In genomic region chr2:23992931-23993330, GRCh38 we compare ENCODE assay signal across 30 cellular contexts. TPM values are rescaled to one million over a fixed set of nuclear protein-coding genes. Genes with fewer than 3 reads are reported as not detected.
"Had no signal": no experiment of that assay in that cellular context is flagged by ENCODE, and none has a peak within 500 bp of the region (broad histone marks: within the 10 kb centered on the region; RNA-seq: fewer than 3 reads in every experiment).

No MANE protein-coding gene starts in this region.

- ATAC-seq: activated CD4-positive, alpha-beta T cell treated with anti-CD3 and anti-CD28 coated beads for 36 hours; activated T-helper 17 cell treated with anti-CD3 and anti-CD28 coated beads, Interleukin-2, amount 50 U/mL, for 72 hours; Panc1; Right ventricle myocardium inferior; T-cell had no signal

- H3K27me3 ChIP-seq: brain microvascular endothelial cell, cardiac muscle cell had no signal

- DNase-seq: activated CD4-positive, alpha-beta memory T cell treated with anti-CD3 and anti-CD28 coated beads, Interleukin-2, amount 10 ng/mL, durations not matched to agents 7 days and 5 days; activated CD4-positive, alpha-beta T cell treated with anti-CD3 and anti-CD28 coated beads for 36 hours; activated CD4-positive, alpha-beta T cell treated with anti-CD3 and anti-CD28 coated beads, Interleukin-2, amount 50 U/mL, for 1 hour; activated gamma-delta T cell; activated naive CD4-positive, alpha-beta T cell treated with anti-CD3 and anti-CD28 coated beads for 36 hours; activated T-cell treated with anti-CD3 and anti-CD28 coated beads for 4 hours; activated T-cell treated with anti-CD3 and anti-CD28 coated beads, Interleukin-2, amount 50 U/mL, for 48 hours; brain microvascular endothelial cell; KG1; NCI-H1092; NCI-H1417; NCI-H1694; NCI-H2029; NCI-H2107; NCI-H2171 treated with DMSO at 0.1 percent for 48 hours; NCI-H226; NCI-H526 treated with DMSO at 0.1 percent for 48 hours; NCI-H82; OCI-M1; RPMI8226; T-cell had no signal

- H3K27ac ChIP-seq: brain microvascular endothelial cell, cardiac muscle cell, SK-N-MC, VCaP had no signal

- H3K4me3 ChIP-seq: cardiac muscle cell, SK-N-MC had no signal

RNA-seq across cellular contexts. Expression of gene MFSD2B, which starts 17.0 kb away (rescaled TPM):
- total RNA-seq: activated CD4-positive, alpha-beta T cell treated with anti-CD3 and anti-CD28 coated beads for 36 hours; activated T-helper 17 cell treated with anti-CD3 and anti-CD28 coated beads, Interleukin-2, amount 50 U/mL, for 72 hours; LHCN-M2; M059J; Right ventricle myocardium inferior had no signal

RNA-seq across cellular contexts. Expression of gene FKBP1B, which starts 56.6 kb away (rescaled TPM):
- total RNA-seq: NCI-H460 had no signal
